ENCODE assay signal across 1 cellular context in the genomic region with DNA sequence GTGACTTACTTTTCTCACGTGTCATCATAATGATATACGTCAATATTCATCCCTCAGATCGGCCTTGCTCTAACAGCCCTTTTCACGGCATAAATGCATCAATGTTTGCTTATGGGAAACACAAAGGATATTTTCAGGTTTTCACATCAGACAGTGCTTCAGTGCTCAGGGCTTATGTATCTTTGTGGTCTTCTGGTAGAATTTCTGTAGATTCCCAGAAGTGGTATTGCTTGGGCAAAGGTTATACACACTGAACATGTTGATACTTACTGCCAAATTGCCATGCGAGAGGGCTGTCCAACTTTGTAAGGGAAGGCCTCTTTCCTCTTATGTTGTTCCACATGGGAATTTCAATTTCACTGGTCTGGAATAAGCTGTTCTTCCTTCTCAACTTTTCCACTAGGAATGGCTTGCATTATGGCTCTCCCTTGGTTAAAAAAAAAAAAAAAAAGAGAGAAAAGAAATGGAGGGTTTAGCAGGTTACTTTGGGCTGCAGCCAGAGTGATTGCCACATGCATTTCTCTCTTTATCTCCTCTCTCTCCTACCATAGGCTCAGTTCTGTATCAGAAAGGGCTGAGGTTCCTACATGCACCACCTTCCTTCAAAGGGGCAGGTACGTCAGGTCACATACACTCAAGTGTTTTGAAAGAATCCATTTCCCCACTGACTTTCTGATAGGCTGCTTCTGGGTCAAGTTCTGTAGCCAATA.
TF ChIP-seq lines count a peak whose summit lies in the region.

No MANE protein-coding gene starts in this region.

TF ChIP-seq in liver, 16 proteins besides CTCF, POLR2A, EP300 and RAD21 (continued from another document):
- TF ChIP-seq, protein P1, sequence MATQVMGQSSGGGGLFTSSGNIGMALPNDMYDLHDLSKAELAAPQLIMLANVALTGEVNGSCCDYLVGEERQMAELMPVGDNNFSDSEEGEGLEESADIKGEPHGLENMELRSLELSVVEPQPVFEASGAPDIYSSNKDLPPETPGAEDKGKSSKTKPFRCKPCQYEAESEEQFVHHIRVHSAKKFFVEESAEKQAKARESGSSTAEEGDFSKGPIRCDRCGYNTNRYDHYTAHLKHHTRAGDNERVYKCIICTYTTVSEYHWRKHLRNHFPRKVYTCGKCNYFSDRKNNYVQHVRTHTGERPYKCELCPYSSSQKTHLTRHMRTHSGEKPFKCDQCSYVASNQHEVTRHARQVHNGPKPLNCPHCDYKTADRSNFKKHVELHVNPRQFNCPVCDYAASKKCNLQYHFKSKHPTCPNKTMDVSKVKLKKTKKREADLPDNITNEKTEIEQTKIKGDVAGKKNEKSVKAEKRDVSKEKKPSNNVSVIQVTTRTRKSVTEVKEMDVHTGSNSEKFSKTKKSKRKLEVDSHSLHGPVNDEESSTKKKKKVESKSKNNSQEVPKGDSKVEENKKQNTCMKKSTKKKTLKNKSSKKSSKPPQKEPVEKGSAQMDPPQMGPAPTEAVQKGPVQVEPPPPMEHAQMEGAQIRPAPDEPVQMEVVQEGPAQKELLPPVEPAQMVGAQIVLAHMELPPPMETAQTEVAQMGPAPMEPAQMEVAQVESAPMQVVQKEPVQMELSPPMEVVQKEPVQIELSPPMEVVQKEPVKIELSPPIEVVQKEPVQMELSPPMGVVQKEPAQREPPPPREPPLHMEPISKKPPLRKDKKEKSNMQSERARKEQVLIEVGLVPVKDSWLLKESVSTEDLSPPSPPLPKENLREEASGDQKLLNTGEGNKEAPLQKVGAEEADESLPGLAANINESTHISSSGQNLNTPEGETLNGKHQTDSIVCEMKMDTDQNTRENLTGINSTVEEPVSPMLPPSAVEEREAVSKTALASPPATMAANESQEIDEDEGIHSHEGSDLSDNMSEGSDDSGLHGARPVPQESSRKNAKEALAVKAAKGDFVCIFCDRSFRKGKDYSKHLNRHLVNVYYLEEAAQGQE (IDR thresholded peaks at IDR 0.05), result peak; percentile 51
- TF ChIP-seq HNF4A (conservative IDR thresholded peaks at IDR 0.05), result peak; percentile 75 to 79
- peak in 1 of 2 donors; percentile 33 for TF ChIP-seq EGR1 (IDR thresholded peaks at IDR 0.05; ENCODE audit: low read depth in 2 of 2)
- TF ChIP-seq JUND (IDR thresholded peaks at IDR 0.05), result peak in 1 of 2 donors; percentile 71
- TF ChIP-seq GABPA (IDR thresholded peaks at IDR 0.05 in 1 of 2, conservative IDR thresholded peaks at IDR 0.05 in 1 of 2), result no peak
- TF ChIP-seq TAF1 (conservative IDR thresholded peaks at IDR 0.05), result no peak
- peak; percentile 83 for TF ChIP-seq SP1 (IDR thresholded peaks at IDR 0.05)
- TF ChIP-seq NR2F2 (IDR thresholded peaks at IDR 0.05), result no peak
- peak; percentile 43 for TF ChIP-seq FOXA1 (IDR thresholded peaks at IDR 0.05)
- TF ChIP-seq HNF4G (IDR thresholded peaks at IDR 0.05), result no peak
- TF ChIP-seq, protein P2, sequence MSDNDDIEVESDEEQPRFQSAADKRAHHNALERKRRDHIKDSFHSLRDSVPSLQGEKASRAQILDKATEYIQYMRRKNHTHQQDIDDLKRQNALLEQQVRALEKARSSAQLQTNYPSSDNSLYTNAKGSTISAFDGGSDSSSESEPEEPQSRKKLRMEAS (IDR thresholded peaks at IDR 0.05), result peak; percentile 80
- TF ChIP-seq FOXA2 (IDR thresholded peaks at IDR 0.05), result peak; percentile 80
- peak; percentile 65 to 77 for TF ChIP-seq RXRA (IDR thresholded peaks at IDR 0.05)
